ENCODE assay signal across 25 cellular contexts in the genomic region with DNA sequence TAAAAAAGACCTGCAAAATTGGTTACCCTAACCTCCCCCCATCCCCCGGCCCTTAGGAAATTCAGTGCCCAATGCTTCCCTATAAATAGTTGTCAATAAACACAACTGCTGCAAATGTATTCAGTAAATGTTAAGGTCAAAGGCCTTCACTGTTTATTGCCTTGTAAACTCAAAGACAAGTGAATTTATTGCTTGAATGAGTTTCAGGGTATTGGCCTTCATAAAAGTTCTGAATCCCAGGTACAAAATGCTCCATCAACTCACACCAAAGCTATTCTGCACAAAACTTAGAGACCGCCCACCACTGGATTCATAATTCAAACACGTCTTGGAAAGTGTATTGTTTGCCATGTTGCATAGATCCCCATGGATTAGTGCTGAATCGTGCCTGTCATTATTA.
"Had no signal": no experiment of that assay in that cellular context is flagged by ENCODE, and none has a peak within 500 bp of the region (broad histone marks: within the 10 kb centered on the region; RNA-seq: fewer than 3 reads in every experiment).

No MANE protein-coding gene starts in this region.

- H3K4me1 ChIP-seq: foreskin keratinocyte, parathyroid adenoma had no signal

- H3K27me3 ChIP-seq: foreskin keratinocyte, heart left ventricle, sigmoid colon, stomach, thyroid gland, upper lobe of left lung, vagina had no signal

- H3K4me3 ChIP-seq: heart left ventricle, left ventricle myocardium inferior, psoas muscle, sigmoid colon, smooth muscle cell, stomach, thyroid gland, upper lobe of left lung, vagina had no signal

- H3K36me3 ChIP-seq: heart left ventricle, left ventricle myocardium inferior, sigmoid colon, stomach, thyroid gland, upper lobe of left lung, vagina had no signal

- H3K9ac ChIP-seq: parathyroid adenoma had no signal

- H3K79me2 ChIP-seq: parathyroid adenoma had no signal

- H3K4me2 ChIP-seq: smooth muscle cell had no signal

- H3K27ac ChIP-seq: foreskin keratinocyte, heart left ventricle, left ventricle myocardium inferior, parathyroid adenoma, psoas muscle, sigmoid colon, stomach, thyroid gland, upper lobe of left lung, vagina had no signal

- DNase-seq: activated CD4-positive, alpha-beta memory T cell treated with anti-CD3 and anti-CD28 coated beads, Interleukin-2, amount 10 ng/mL, durations not matched to agents 7 days and 5 days; activated CD4-positive, alpha-beta T cell treated with anti-CD3 and anti-CD28 coated beads, Interleukin-2, amount 10 ng/mL, durations not matched to agents 24 days and 14 days; activated CD4-positive, CD25-positive, alpha-beta regulatory T cell treated with anti-CD3 and anti-CD28 coated beads, Interleukin-2, amount 50 U/mL, for 72 hours; activated naive CD8-positive, alpha-beta T cell treated with anti-CD3 and anti-CD28 coated beads, Interleukin-2, amount 50 U/mL, for 24 hours; activated T-cell treated with anti-CD3 and anti-CD28 coated beads, Interleukin-2, amount 50 U/mL, for 4 hours; amygdala; central memory CD4-positive, alpha-beta T cell; endodermal cell; foreskin keratinocyte; heart left ventricle; left ventricle myocardium inferior; naive B cell; psoas muscle; sigmoid colon; stimulated activated CD4-positive, alpha-beta T cell treated with anti-CD3 and anti-CD28 coated beads, Interleukin-15, amount 100 ng/mL, for 24 hours; stimulated activated CD4-positive, alpha-beta T cell treated with anti-CD3 and anti-CD28 coated beads, Interleukin-2, amount 100 ng/mL, for 24 hours; stimulated activated naive B cell treated with anti-CD40 and anti-IgM and Interleukin-4, amounts not matched to agents 10 μg/mL and 1 μg/mL and 100 μg/mL, for 72 hours; stomach; T-helper 17 cell; T1000; thyroid gland; upper lobe of left lung had no signal
